In the genomic region with DNA sequence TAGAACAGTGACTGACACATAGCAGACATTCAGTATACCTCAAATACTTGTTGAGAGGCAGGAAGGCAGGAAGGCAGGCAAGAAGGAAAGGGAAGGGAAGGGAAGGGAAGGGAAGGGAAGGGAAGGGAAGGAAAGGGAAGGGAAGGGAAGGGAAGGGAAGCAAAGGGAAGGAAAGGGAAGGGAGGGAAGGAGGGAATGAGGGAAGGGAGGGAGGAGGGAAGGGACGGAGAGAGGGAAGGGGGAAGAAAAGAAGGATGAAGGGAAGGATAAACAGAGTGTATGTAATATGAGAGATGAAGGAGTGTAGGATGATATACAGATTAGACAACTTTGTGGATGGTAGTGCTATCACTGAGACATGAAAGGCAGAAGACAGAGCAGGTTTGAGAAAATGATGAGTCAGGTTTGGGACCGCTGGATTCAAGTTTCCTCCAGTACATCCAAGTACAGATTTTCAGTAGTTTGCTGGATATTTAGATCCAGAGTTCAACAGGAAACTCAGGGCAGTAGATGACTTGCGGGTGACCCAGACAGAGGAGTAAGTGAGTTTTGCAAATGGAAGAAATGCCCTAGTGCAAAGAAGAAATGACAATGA, we compare ENCODE assay signal across 7 cellular contexts.
"Had no signal": no experiment of that assay in that cellular context is flagged by ENCODE, and none has a peak within 500 bp of the region (broad histone marks: within the 10 kb centered on the region; RNA-seq: fewer than 3 reads in every experiment).

No MANE protein-coding gene starts in this region.

- H3K4me3 ChIP-seq: GM23338 had no signal

- FAIRE-seq: H1, H54 had no signal

- H3K4me2 ChIP-seq: GM23338 had no signal

- H2AFZ ChIP-seq: GM23338 had no signal

- DNase-seq: H9, Kasumi-1, KG1 had no signal

- ATAC-seq: GM23338, HCT116 had no signal
